Comparison of ENCODE assay signal across 10 cellular contexts in the genomic region with DNA sequence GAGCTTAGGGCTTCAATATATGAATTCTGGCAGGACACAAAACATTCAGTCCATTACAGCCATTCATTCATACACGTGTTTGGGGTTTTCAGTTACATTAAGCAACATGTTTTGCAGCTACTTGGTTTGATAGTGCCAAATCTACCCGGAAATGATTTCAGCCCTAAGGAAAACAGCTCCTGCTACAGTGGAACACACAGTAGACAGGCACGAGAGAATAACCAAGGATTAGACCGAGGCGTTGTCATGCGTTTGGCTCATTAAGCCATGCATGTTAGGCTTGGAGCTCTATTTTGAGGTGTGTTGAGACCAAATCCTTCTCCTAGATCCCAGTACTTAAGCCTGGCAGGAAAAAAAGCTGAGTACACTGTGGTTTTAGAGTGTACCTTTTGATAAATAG.
DNase-seq lines count a peak whose midpoint lies in the region; ATAC-seq and TF ChIP-seq lines count a peak whose summit lies in the region.
"Had no signal": no experiment of that assay in that cellular context is flagged by ENCODE, and none has a peak within 500 bp of the region (broad histone marks: within the 10 kb centered on the region; RNA-seq: fewer than 3 reads in every experiment).

No MANE protein-coding gene starts in this region.

- peaks cover 14% of the 10 kb centered on the region for H3K27me3 Mint-ChIP-seq in nephron progenitor cell (ENCODE audit: low read depth, poor library complexity)

- H3K4me1 Mint-ChIP-seq in nephron progenitor cell = peaks cover 15% of the 10 kb centered on the region

- no peak overlapping the region for H3K27ac Mint-ChIP-seq in nephron progenitor cell
- H3K27ac Mint-ChIP-seq: activated T-helper 2 cell treated with anti-CD3 and anti-CD28 coated beads, Interferon-gamma antibody, Interleukin-2, Interleukin-4, amounts not matched to agents 10 μg/mL and 5 μg/mL and 100 μg/mL, durations not matched to agents 14 hours and 24 hours and 36 hours had no signal

- H3K4me3 Mint-ChIP-seq in nephron progenitor cell = no peak overlapping the region
- H3K4me3 Mint-ChIP-seq: H9 had no signal

- no peak for TF ChIP-seq CTCF in nephron progenitor cell (IDR thresholded peaks at IDR 0.05)

- H3K9me3 Mint-ChIP-seq in nephron progenitor cell = no peaks in the 10 kb centered on the region
- H3K9me3 Mint-ChIP-seq: H9 had no signal

- DNase-seq in Daoy (ENCODE audit: low read depth) (peak; percentile 66), NCI-H226 (peak; percentile 41), pulmonary artery endothelial cell (ENCODE audit: low read depth, low spot score) (peak; percentile 71), nephron progenitor cell (no peak), GM19238 (ENCODE audit: insufficient read length, low spot score) (no peak), GDM1 (lab: John Stamatoyannopoulos, UW) (no peak)
- DNase-seq: H9 had no signal

- H3K36me3 Mint-ChIP-seq in nephron progenitor cell (ENCODE audit: low read depth) = no peaks in the 10 kb centered on the region

- ATAC-seq in esophagus mucosa (peak; percentile 87), GM21515 (IDR thresholded peaks at IDR 0.05; ENCODE audit: unreplicated experiment) (no peak)

Comparison
In these comparisons a context has a peak if more than half of its experiments do, and no peak if none do; other contexts are left out.
1. DNase-seq: peak in Daoy (single experiment), NCI-H226 (single experiment) and pulmonary artery endothelial cell (single experiment); none in nephron progenitor cell (single experiment), GM19238 (single experiment) and GDM1 (single experiment).